Comparison of ENCODE assay signal across 9 cellular contexts in the genomic region with DNA sequence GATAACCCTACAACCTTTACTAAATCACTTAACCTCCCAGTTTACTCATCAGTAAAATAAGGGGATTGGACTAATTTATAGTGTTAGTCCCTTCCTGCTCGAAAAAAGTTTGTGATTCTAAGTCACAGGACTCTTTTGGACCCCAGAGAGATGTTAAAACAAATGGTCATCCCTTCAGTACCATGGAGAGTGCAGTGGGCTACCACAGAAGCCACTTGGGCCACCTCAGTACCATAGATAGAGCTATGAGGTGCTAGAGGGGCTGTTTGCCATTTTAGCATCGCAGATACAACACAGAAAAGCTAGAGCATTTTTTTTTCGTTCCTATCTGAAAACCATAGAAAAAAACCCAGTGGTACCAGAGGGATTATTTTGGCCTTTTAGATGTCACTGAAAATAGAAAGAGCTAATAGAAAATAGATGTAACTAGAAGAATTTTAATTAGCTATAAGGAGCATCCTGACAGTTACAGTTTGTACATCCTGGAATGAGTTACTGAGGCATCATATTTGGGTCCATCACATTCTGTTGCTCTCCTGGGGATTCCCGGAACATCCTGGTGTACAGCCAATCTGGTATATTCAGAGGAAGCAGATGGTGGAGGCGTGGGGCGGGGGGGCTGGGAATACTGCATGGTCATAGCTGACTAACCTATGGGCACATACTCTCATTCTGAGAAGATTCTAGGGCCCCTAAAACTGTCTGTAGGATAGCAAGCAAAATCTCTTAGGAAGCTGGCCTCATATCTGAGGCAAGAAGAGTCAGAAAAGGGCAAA. TPM values are rescaled to one million over a fixed set of nuclear protein-coding genes. Genes with fewer than 3 reads are reported as not detected.
A peak's percentile ranks its signal among the peaks of the same experiment; 100 is the strongest.
DNase-seq lines count a peak whose midpoint lies in the region; ATAC-seq and TF ChIP-seq lines count a peak whose summit lies in the region.
"Had no signal": no experiment of that assay in that cellular context is flagged by ENCODE, and none has a peak within 500 bp of the region (broad histone marks: within the 10 kb centered on the region; RNA-seq: fewer than 3 reads in every experiment).

No MANE protein-coding gene starts in this region.

- intact Hi-C loops in sciatic nerve (cut with DNase I) = no loop called here

- H3K27ac ChIP-seq in BLaER1 = no peak overlapping the region
- H3K27ac ChIP-seq in iPS-20b (ENCODE audit: low read length) = peak overlapping the region; percentile 5
- H3K27ac ChIP-seq: PC-9 had no signal

- DNase-seq in SW480 (ENCODE audit: low spot score) = no peak
- DNase-seq in sciatic nerve (ENCODE audit: low spot score) = no peak
- DNase-seq: DMS79, PC-9 had no signal

- H3K4me3 ChIP-seq in BLaER1 = no peak overlapping the region
- H3K4me3 ChIP-seq in iPS-20b (ENCODE audit: low read length) = peak overlapping the region; percentile 88
- H3K4me3 ChIP-seq: PC-9 had no signal

- H4K20me1 ChIP-seq in BLaER1 = peaks cover 58% of the 10 kb centered on the region

- H3K4me2 ChIP-seq in BLaER1 = peak overlapping the region; percentile 86
- H3K4me2 ChIP-seq: PC-9 had no signal

- no peak for ATAC-seq in sciatic nerve
- ATAC-seq in GM18870 (IDR thresholded peaks at IDR 0.05; ENCODE audit: unreplicated experiment) = no peak

- H3K4me1 ChIP-seq in BLaER1 (peaks cover 80% of the 10 kb centered on the region), iPS-20b (ENCODE audit: insufficient read depth, low read length) (peaks cover 48% of the 10 kb centered on the region)

- H3K36me3 ChIP-seq in BLaER1 (peaks cover 27% of the 10 kb centered on the region), iPS-20b (ENCODE audit: insufficient read depth, low read depth, low read length) (peaks cover 30% of the 10 kb centered on the region)

- H3K9ac ChIP-seq in BLaER1 (peak overlapping the region; percentile 12; the same call in 1 of the 2 replicates), iPS-20b (ENCODE audit: low read depth, low read length) (peak overlapping the region; percentile 46; the same call in 1 of the 2 replicates)

- H3K27me3 ChIP-seq in BLaER1 = no peaks in the 10 kb centered on the region
- no peaks in the 10 kb centered on the region for H3K27me3 ChIP-seq in iPS-20b (ENCODE audit: insufficient read depth, low read length)

- H3K9me3 ChIP-seq in BLaER1 = no peaks in the 10 kb centered on the region
- H3K9me3 ChIP-seq in iPS-20b (ENCODE audit: insufficient read depth, low read depth, low read length) = no peaks in the 10 kb centered on the region

TF ChIP-seq in PFSK-1, 5 proteins besides CTCF, POLR2A, EP300 and RAD21:
- TF ChIP-seq SIN3A (IDR thresholded peaks at IDR 0.05; ENCODE audit: borderline replicate concordance, insufficient read depth, low read length) = peak; percentile 78; the same call in 1 of the 2 replicates
- TF ChIP-seq, protein P1, sequence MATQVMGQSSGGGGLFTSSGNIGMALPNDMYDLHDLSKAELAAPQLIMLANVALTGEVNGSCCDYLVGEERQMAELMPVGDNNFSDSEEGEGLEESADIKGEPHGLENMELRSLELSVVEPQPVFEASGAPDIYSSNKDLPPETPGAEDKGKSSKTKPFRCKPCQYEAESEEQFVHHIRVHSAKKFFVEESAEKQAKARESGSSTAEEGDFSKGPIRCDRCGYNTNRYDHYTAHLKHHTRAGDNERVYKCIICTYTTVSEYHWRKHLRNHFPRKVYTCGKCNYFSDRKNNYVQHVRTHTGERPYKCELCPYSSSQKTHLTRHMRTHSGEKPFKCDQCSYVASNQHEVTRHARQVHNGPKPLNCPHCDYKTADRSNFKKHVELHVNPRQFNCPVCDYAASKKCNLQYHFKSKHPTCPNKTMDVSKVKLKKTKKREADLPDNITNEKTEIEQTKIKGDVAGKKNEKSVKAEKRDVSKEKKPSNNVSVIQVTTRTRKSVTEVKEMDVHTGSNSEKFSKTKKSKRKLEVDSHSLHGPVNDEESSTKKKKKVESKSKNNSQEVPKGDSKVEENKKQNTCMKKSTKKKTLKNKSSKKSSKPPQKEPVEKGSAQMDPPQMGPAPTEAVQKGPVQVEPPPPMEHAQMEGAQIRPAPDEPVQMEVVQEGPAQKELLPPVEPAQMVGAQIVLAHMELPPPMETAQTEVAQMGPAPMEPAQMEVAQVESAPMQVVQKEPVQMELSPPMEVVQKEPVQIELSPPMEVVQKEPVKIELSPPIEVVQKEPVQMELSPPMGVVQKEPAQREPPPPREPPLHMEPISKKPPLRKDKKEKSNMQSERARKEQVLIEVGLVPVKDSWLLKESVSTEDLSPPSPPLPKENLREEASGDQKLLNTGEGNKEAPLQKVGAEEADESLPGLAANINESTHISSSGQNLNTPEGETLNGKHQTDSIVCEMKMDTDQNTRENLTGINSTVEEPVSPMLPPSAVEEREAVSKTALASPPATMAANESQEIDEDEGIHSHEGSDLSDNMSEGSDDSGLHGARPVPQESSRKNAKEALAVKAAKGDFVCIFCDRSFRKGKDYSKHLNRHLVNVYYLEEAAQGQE (IDR thresholded peaks at IDR 0.05; ENCODE audit: insufficient read depth in 1 of 2, low read depth in 2 of 2, low read length in 2 of 2) = peak; percentile 88 to 96
- no peak for TF ChIP-seq TAF1 (IDR thresholded peaks at IDR 0.05; ENCODE audit: borderline replicate concordance, insufficient read depth, low read length)

RNA-seq across cellular contexts. Expression of gene ZNF219, which starts 2.8 kb away (rescaled TPM):
- 59.8 TPM for polyA plus RNA-seq in PFSK-1 (2012; ENCODE audit: insufficient read length, low read depth)
- 43.2 TPM for total RNA-seq in sciatic nerve

RNA-seq across cellular contexts. Expression of gene TMEM253, which starts 5.2 kb away (rescaled TPM):
- polyA plus RNA-seq in PFSK-1 (2012; ENCODE audit: insufficient read length, low read depth) = 0.84 TPM
- 0.62 TPM for total RNA-seq in sciatic nerve
- total RNA-seq: pulmonary artery endothelial cell had no signal

RNA-seq across cellular contexts. Expression of gene ARHGEF40, which starts 25.5 kb away (rescaled TPM):
- 32.9 TPM for polyA plus RNA-seq in PFSK-1 (2012; ENCODE audit: insufficient read length, low read depth)
- total RNA-seq in sciatic nerve = 91.1 TPM

RNA-seq across cellular contexts. Expression of gene RNASE8, which starts 38.0 kb away (rescaled TPM):
- polyA plus RNA-seq in PFSK-1 (2012; ENCODE audit: insufficient read length, low read depth) = not detected
- not detected for total RNA-seq in sciatic nerve
- total RNA-seq: PC-9, pulmonary artery endothelial cell had no signal

RNA-seq across cellular contexts. Expression of gene RNASE7, which starts 53.5 kb away (rescaled TPM):
- polyA plus RNA-seq in PFSK-1 (2012; ENCODE audit: insufficient read length, low read depth) = not detected
- total RNA-seq in sciatic nerve = not detected
- total RNA-seq: PC-9, pulmonary artery endothelial cell had no signal
